19 cellular contexts compared by ENCODE assay signal in genomic region chr17:10265100-10265810, GRCh38.
A peak's percentile ranks its signal among the peaks of the same experiment; 100 is the strongest.
DNase-seq lines count a peak whose midpoint lies in the region; ATAC-seq and TF ChIP-seq lines count a peak whose summit lies in the region.
"Had no signal": no experiment of that assay in that cellular context is flagged by ENCODE, and none has a peak within 500 bp of the region (broad histone marks: within the 10 kb centered on the region; RNA-seq: fewer than 3 reads in every experiment).

No MANE protein-coding gene starts in this region.

- POLR2A ChIA-PET in A673 (lab: Charles Lee; ENCODE audit: low non-redundant PET) = no interaction called here
- POLR2A ChIA-PET in CD4-positive, alpha-beta memory T cell (lab: Charles Lee; ENCODE audit: partially characterized antibody) = no interaction called here

- H3K4me1 ChIP-seq in A673 (ENCODE audit: insufficient read depth, low read length, poor library complexity, severe bottlenecking) (no peaks in the 10 kb centered on the region), ovary (ENCODE audit: insufficient read depth) (no peaks in the 10 kb centered on the region)
- no peaks in the 10 kb centered on the region for H3K4me1 ChIP-seq in CD4-positive, alpha-beta memory T cell (ENCODE audit: insufficient read depth, low read length)
- H3K4me1 ChIP-seq: SJCRH30 had no signal

- 30 to 56% (median 31%) methylated on average over 3 of the region's 3 CpGs for WGBS in ovary, 3 donors

- H3K27ac ChIP-seq in A673 (ENCODE audit: low read depth, low read length, poor library complexity, severe bottlenecking) (no peak overlapping the region), caudate nucleus (ENCODE audit: low read depth, low read length) (no peak overlapping the region), ovary (no peak overlapping the region)
- no peak overlapping the region for H3K27ac ChIP-seq in CD4-positive, alpha-beta memory T cell (ENCODE audit: low read depth, low read length)
- H3K27ac ChIP-seq: neutrophil, sigmoid colon, SJCRH30 had no signal

- H3K27ac Mint-ChIP-seq in CD4-positive, alpha-beta memory T cell = no peak overlapping the region
- H3K27ac Mint-ChIP-seq: activated CD4-positive, alpha-beta memory T cell treated with anti-CD3 and anti-CD28 coated beads, Interleukin-2, amount 10 ng/mL, durations not matched to agents 7 days and 5 days; activated T-helper 2 cell treated with anti-CD3 and anti-CD28 coated beads, Interferon-gamma antibody, Interleukin-2, Interleukin-4, amounts not matched to agents 10 μg/mL and 5 μg/mL and 100 μg/mL, durations not matched to agents 14 hours and 24 hours and 36 hours; immature natural killer cell; stimulated activated memory B cell treated with anti-CD40 and anti-IgM and Interleukin-4, amounts not matched to agents 10 μg/mL and 1 μg/mL and 100 μg/mL, for 72 hours had no signal

- TF ChIP-seq EP300 in ovary (IDR thresholded peaks at IDR 0.05) = no peak

- peak; percentile 63 for ATAC-seq in HG03565 (IDR thresholded peaks at IDR 0.05; ENCODE audit: unreplicated experiment)
- ATAC-seq: stimulated activated memory B cell treated with anti-CD40 and anti-IgM and Interleukin-4, amounts not matched to agents 10 μg/mL and 1 μg/mL and 100 μg/mL, for 72 hours had no signal

- H3K27me3 ChIP-seq in A673 (replicated peaks; ENCODE audit: insufficient read depth, low read depth, low read length, poor library complexity) (no peaks in the 10 kb centered on the region), ovary (no peaks in the 10 kb centered on the region)
- no peaks in the 10 kb centered on the region for H3K27me3 ChIP-seq in CD4-positive, alpha-beta memory T cell (ENCODE audit: insufficient read depth, low read length)
- H3K27me3 ChIP-seq: sigmoid colon, SJCRH30 had no signal

- H3K27me3 Mint-ChIP-seq in CD4-positive, alpha-beta memory T cell = peaks cover 1% of the 10 kb centered on the region in 2 donors
- H3K27me3 Mint-ChIP-seq: activated CD4-positive, alpha-beta memory T cell treated with anti-CD3 and anti-CD28 coated beads, Interleukin-2, amount 10 ng/mL, durations not matched to agents 7 days and 5 days; stimulated activated memory B cell treated with anti-CD40 and anti-IgM and Interleukin-4, amounts not matched to agents 10 μg/mL and 1 μg/mL and 100 μg/mL, for 72 hours had no signal

- CTCF ChIA-PET in A673 (lab: Charles Lee) = no interaction called here
- CTCF ChIA-PET in CD4-positive, alpha-beta memory T cell (lab: Charles Lee; ENCODE audit: partially characterized antibody) = no interaction called here

- DNase-seq in A673 (ENCODE audit: low spot score) (peak; percentile 21), GM12865 (ENCODE audit: low read depth) (peak; percentile 58), fibroblast of the conjunctiva (ENCODE audit: low read depth) (peak; percentile 79), caudate nucleus (lab: John Stamatoyannopoulos, UW) (no peak), medulla oblongata (ENCODE audit: extremely low spot score) (no peak), ovary (no peak)
- no peak for DNase-seq in CD4-positive, alpha-beta memory T cell
- DNase-seq: activated CD4-positive, alpha-beta memory T cell treated with anti-CD3 and anti-CD28 coated beads, Interleukin-2, amount 10 ng/mL, durations not matched to agents 7 days and 5 days; DMS 273 treated with DMSO at 0.1 percent for 48 hours; immature natural killer cell; KBM-7; mesendoderm; NCI-H1092 treated with DMSO at 0.1 percent for 48 hours; sigmoid colon; SJCRH30 had no signal

- H3K36me3 ChIP-seq in A673 (ENCODE audit: insufficient read depth, low read length, poor library complexity, severe bottlenecking) = no peaks in the 10 kb centered on the region
- H3K36me3 ChIP-seq in CD4-positive, alpha-beta memory T cell (ENCODE audit: insufficient read depth, low read length) = no peaks in the 10 kb centered on the region
- H3K36me3 ChIP-seq in ovary = no peaks in the 10 kb centered on the region
- H3K36me3 ChIP-seq: neutrophil, sigmoid colon, SJCRH30 had no signal

- no peak overlapping the region for H3K4me3 ChIP-seq in A673 (ENCODE audit: low read depth, low read length, poor library complexity, severe bottlenecking)
- no peak overlapping the region for H3K4me3 ChIP-seq in GM12865 (ENCODE audit: low read depth, low read length)
- H3K4me3 ChIP-seq in CD4-positive, alpha-beta memory T cell (ENCODE audit: low read length in 2 of 2) = no peak overlapping the region
- H3K4me3 ChIP-seq in ovary = no peak overlapping the region
- H3K4me3 ChIP-seq: sigmoid colon, SJCRH30 had no signal

- intact Hi-C loops in A673 (cut with micrococcal nuclease; ENCODE audit: unreplicated experiment) (no loop called here), ovary (cut with DNase I) (no loop called here)
- intact Hi-C loops in CD4-positive, alpha-beta memory T cell (cut with micrococcal nuclease) = no loop called here

- H3K9me3 ChIP-seq in A673 (ENCODE audit: low read depth, low read length, poor library complexity, severe bottlenecking) = no peaks in the 10 kb centered on the region
- H3K9me3 ChIP-seq in CD4-positive, alpha-beta memory T cell (ENCODE audit: control insufficient read depth in 1 of 2, low read length in 2 of 2) = no peaks in the 10 kb centered on the region
- no peaks in the 10 kb centered on the region for H3K9me3 ChIP-seq in ovary
- H3K9me3 ChIP-seq: neutrophil, sigmoid colon, SJCRH30 had no signal

- no peaks in the 10 kb centered on the region for H3K36me3 Mint-ChIP-seq in CD4-positive, alpha-beta memory T cell
- H3K36me3 Mint-ChIP-seq: stimulated activated memory B cell treated with anti-CD40 and anti-IgM and Interleukin-4, amounts not matched to agents 10 μg/mL and 1 μg/mL and 100 μg/mL, for 72 hours had no signal

- TF ChIP-seq CTCF in A673 (conservative IDR thresholded peaks at IDR 0.05; ENCODE audit: low read depth, low read length) (no peak), GM12865 (IDR thresholded peaks at IDR 0.05; ENCODE audit: insufficient read depth, low read depth, low read length, missing control alignments) (no peak), ovary (IDR thresholded peaks at IDR 0.05) (no peak)

- no TSS peak for BruUV-seq in A673 (replicated peaks; lab: Mats Ljungman, UMichigan)

- no peak overlapping the region for H3K4me3 Mint-ChIP-seq in CD4-positive, alpha-beta memory T cell
- H3K4me3 Mint-ChIP-seq: activated CD4-positive, alpha-beta memory T cell treated with anti-CD3 and anti-CD28 coated beads, Interleukin-2, amount 10 ng/mL, durations not matched to agents 7 days and 5 days; immature natural killer cell; stimulated activated memory B cell treated with anti-CD40 and anti-IgM and Interleukin-4, amounts not matched to agents 10 μg/mL and 1 μg/mL and 100 μg/mL, for 72 hours had no signal

- no peak for TF ChIP-seq POLR2A in ovary (IDR thresholded peaks at IDR 0.05)

- peaks cover 0 to 4% (median under 1%) of the 10 kb centered on the region in 8 donors for H3K9me3 Mint-ChIP-seq in CD4-positive, alpha-beta memory T cell
- H3K9me3 Mint-ChIP-seq: activated T-helper 2 cell treated with anti-CD3 and anti-CD28 coated beads, Interferon-gamma antibody, Interleukin-2, Interleukin-4, amounts not matched to agents 10 μg/mL and 5 μg/mL and 100 μg/mL, durations not matched to agents 14 hours and 24 hours and 36 hours; immature natural killer cell had no signal

- no peaks in the 10 kb centered on the region for H3K4me1 Mint-ChIP-seq in CD4-positive, alpha-beta memory T cell
- H3K4me1 Mint-ChIP-seq: activated CD4-positive, alpha-beta memory T cell treated with anti-CD3 and anti-CD28 coated beads, Interleukin-2, amount 10 ng/mL, durations not matched to agents 7 days and 5 days; immature natural killer cell; stimulated activated memory B cell treated with anti-CD40 and anti-IgM and Interleukin-4, amounts not matched to agents 10 μg/mL and 1 μg/mL and 100 μg/mL, for 72 hours had no signal

Comparison
In these comparisons a context has a peak if more than half of its experiments do, and no peak if none do; other contexts are left out.
1. DNase-seq: peak in A673 (single experiment), GM12865 (single experiment) and fibroblast of the conjunctiva (single experiment); none in caudate nucleus (0 of 61), CD4-positive, alpha-beta memory T cell (0 of 5), medulla oblongata (single experiment) and ovary (0 of 5).